2 cellular contexts compared by ENCODE assay signal in the genomic region with DNA sequence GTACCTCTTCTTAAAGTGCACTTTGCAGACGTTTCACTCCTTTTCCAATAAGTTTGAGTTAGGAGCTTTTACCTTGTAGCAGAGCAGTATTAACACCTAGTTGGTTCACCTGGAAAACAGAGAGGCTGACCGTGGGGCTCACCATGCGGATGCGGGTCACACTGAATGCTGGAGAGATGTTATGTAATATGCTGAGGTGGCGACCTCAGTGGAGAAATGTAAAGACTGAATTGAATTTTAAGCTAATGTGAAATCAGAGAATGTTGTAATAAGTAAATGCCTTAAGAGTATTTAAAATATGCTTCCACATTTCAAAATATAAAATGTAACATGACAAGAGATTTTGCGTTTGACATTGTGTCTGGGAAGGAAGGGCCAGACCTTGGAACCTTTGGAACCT.
A peak's percentile ranks its signal among the peaks of the same experiment; 100 is the strongest.
TF ChIP-seq lines count a peak whose summit lies in the region.

No MANE protein-coding gene starts in this region.

TF ChIP-seq in HepG2, 621 proteins besides CTCF, POLR2A, EP300 and RAD21:
- TF ChIP-seq, protein P1, sequence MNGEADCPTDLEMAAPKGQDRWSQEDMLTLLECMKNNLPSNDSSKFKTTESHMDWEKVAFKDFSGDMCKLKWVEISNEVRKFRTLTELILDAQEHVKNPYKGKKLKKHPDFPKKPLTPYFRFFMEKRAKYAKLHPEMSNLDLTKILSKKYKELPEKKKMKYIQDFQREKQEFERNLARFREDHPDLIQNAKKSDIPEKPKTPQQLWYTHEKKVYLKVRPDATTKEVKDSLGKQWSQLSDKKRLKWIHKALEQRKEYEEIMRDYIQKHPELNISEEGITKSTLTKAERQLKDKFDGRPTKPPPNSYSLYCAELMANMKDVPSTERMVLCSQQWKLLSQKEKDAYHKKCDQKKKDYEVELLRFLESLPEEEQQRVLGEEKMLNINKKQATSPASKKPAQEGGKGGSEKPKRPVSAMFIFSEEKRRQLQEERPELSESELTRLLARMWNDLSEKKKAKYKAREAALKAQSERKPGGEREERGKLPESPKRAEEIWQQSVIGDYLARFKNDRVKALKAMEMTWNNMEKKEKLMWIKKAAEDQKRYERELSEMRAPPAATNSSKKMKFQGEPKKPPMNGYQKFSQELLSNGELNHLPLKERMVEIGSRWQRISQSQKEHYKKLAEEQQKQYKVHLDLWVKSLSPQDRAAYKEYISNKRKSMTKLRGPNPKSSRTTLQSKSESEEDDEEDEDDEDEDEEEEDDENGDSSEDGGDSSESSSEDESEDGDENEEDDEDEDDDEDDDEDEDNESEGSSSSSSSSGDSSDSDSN (CRISPR knock-in tag; IDR thresholded peaks at IDR 0.05) = no peak
- no peak for TF ChIP-seq KAT7 (CRISPR knock-in tag; IDR thresholded peaks at IDR 0.05; ENCODE audit: borderline replicate concordance)
- peak; percentile 35; the same call in 1 of the 2 replicates for TF ChIP-seq MAFF (IDR thresholded peaks at IDR 0.05; ENCODE audit: low read depth, low read length)
- TF ChIP-seq TCF7 (IDR thresholded peaks at IDR 0.05; ENCODE audit: low read depth) = no peak
- peak; percentile 51; a peak in 3 of 4 replicates for TF ChIP-seq MAFK (conservative IDR thresholded peaks at IDR 0.05 in 1 of 2, IDR thresholded peaks at IDR 0.05 in 1 of 2; ENCODE audit: low read length in 2 of 2)
- TF ChIP-seq, protein P2, sequence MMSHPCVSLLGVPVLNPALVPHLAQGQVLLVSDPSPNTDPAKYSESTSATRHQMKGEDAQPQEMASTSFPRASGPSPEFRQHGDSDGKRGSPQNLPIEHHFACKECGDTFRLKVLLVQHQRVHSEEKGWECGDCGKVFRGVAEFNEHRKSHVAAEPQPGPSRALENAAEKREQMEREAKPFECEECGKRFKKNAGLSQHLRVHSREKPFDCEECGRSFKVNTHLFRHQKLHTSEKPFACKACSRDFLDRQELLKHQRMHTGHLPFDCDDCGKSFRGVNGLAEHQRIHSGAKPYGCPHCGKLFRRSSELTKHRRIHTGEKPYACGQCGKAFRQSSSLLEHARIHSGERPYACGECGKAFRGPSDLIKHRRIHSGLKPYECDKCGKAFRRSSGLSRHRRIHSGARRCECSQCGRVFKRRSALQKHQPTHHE (CRISPR knock-in tag; IDR thresholded peaks at IDR 0.05; ENCODE audit: borderline replicate concordance) = no peak
- no peak for TF ChIP-seq ZBTB1 (CRISPR knock-in tag; IDR thresholded peaks at IDR 0.05; ENCODE audit: borderline replicate concordance)
- TF ChIP-seq ZNF75D (CRISPR knock-in tag; IDR thresholded peaks at IDR 0.05; ENCODE audit: borderline replicate concordance) = no peak
- TF ChIP-seq FLYWCH1 (CRISPR knock-in tag; IDR thresholded peaks at IDR 0.05) = no peak
- no peak for TF ChIP-seq ZNF484 (CRISPR knock-in tag; IDR thresholded peaks at IDR 0.05; ENCODE audit: borderline replicate concordance, low read depth)
TF ChIP-seq in HepG2: peak in this region for 2.

TF ChIP-seq in HCT116, 20 proteins besides CTCF, POLR2A, EP300 and RAD21:
- TF ChIP-seq CEBPB (IDR thresholded peaks at IDR 0.05; ENCODE audit: low read depth) = no peak
- TF ChIP-seq EZH2 (IDR thresholded peaks at IDR 0.05) = no peak
- TF ChIP-seq POLR2AphosphoS5 (IDR thresholded peaks at IDR 0.05; ENCODE audit: low read depth, low read length) = no peak
- no peak for TF ChIP-seq ZFX (IDR thresholded peaks at IDR 0.05)
- TF ChIP-seq JUND (IDR thresholded peaks at IDR 0.05) = no peak
- TF ChIP-seq EGR1 (IDR thresholded peaks at IDR 0.05; ENCODE audit: low read depth) = no peak
- TF ChIP-seq, protein P3, sequence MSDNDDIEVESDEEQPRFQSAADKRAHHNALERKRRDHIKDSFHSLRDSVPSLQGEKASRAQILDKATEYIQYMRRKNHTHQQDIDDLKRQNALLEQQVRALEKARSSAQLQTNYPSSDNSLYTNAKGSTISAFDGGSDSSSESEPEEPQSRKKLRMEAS (IDR thresholded peaks at IDR 0.05) = no peak
- no peak for TF ChIP-seq ZBTB33 (IDR thresholded peaks at IDR 0.05; ENCODE audit: extremely low read depth, insufficient replicate concordance, low read length)
- TF ChIP-seq SIN3A (IDR thresholded peaks at IDR 0.05; ENCODE audit: low read depth) = no peak
- no peak for TF ChIP-seq EZH2phosphoT487 (IDR thresholded peaks at IDR 0.05; ENCODE audit: borderline replicate concordance)
- no peak for TF ChIP-seq SP1 (IDR thresholded peaks at IDR 0.05; ENCODE audit: low read depth)
- TF ChIP-seq, protein P4, sequence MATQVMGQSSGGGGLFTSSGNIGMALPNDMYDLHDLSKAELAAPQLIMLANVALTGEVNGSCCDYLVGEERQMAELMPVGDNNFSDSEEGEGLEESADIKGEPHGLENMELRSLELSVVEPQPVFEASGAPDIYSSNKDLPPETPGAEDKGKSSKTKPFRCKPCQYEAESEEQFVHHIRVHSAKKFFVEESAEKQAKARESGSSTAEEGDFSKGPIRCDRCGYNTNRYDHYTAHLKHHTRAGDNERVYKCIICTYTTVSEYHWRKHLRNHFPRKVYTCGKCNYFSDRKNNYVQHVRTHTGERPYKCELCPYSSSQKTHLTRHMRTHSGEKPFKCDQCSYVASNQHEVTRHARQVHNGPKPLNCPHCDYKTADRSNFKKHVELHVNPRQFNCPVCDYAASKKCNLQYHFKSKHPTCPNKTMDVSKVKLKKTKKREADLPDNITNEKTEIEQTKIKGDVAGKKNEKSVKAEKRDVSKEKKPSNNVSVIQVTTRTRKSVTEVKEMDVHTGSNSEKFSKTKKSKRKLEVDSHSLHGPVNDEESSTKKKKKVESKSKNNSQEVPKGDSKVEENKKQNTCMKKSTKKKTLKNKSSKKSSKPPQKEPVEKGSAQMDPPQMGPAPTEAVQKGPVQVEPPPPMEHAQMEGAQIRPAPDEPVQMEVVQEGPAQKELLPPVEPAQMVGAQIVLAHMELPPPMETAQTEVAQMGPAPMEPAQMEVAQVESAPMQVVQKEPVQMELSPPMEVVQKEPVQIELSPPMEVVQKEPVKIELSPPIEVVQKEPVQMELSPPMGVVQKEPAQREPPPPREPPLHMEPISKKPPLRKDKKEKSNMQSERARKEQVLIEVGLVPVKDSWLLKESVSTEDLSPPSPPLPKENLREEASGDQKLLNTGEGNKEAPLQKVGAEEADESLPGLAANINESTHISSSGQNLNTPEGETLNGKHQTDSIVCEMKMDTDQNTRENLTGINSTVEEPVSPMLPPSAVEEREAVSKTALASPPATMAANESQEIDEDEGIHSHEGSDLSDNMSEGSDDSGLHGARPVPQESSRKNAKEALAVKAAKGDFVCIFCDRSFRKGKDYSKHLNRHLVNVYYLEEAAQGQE (IDR thresholded peaks at IDR 0.05; ENCODE audit: low read depth) = no peak
- no peak for TF ChIP-seq ZNF274 (IDR thresholded peaks at IDR 0.05; ENCODE audit: low read depth, low read length)
- TF ChIP-seq TCF7L2 (IDR thresholded peaks at IDR 0.05; ENCODE audit: borderline replicate concordance, extremely low read depth, insufficient read depth, insufficient read length) = no peak
